ENCODE assay signal across 1 cellular context in the genomic region with DNA sequence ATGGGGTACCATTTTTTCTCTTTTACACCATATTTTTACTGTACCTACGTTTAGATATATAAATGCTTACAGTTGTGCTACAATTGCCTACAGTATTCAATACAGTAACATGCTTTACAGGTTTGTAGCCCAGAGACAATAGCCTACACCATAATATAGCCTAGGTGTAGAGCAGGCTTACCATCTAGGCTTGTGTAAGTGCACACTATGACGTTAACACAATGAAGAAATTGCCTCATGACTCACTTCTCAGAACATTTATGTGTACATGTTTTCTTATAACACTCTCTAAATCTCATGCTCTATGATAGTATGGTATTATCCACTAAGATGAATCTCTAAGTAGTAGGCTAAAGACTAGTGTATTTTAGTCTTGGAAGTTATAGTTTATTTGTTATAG.
TF ChIP-seq lines count a peak whose summit lies in the region.

No MANE protein-coding gene starts in this region.

TF ChIP-seq in K562, 482 proteins besides CTCF, POLR2A, EP300 and RAD21 (continued from another document):
- TF ChIP-seq ZNF512 (tag; IDR thresholded peaks at IDR 0.05) (no peak), PHF21A (IDR thresholded peaks at IDR 0.05; ENCODE audit: borderline replicate concordance, low read depth) (no peak), PCBP1 (IDR thresholded peaks at IDR 0.05; ENCODE audit: low read depth, low read length, poor library complexity, severe bottlenecking) (no peak), ZC3H11A (IDR thresholded peaks at IDR 0.05; ENCODE audit: low read depth, low read length) (no peak), MCM5 (IDR thresholded peaks at IDR 0.05; ENCODE audit: low read depth) (no peak)
- TF ChIP-seq, protein P1, sequence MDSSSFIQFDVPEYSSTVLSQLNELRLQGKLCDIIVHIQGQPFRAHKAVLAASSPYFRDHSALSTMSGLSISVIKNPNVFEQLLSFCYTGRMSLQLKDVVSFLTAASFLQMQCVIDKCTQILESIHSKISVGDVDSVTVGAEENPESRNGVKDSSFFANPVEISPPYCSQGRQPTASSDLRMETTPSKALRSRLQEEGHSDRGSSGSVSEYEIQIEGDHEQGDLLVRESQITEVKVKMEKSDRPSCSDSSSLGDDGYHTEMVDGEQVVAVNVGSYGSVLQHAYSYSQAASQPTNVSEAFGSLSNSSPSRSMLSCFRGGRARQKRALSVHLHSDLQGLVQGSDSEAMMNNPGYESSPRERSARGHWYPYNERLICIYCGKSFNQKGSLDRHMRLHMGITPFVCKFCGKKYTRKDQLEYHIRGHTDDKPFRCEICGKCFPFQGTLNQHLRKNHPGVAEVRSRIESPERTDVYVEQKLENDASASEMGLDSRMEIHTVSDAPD (CRISPR knock-in tag; IDR thresholded peaks at IDR 0.05): no peak
TF ChIP-seq in K562: peak in this region for 0.
